In genomic region chr15:28876131-28876844, GRCh38 we compare ENCODE assay signal across 27 cellular contexts. TPM values are rescaled to one million over a fixed set of nuclear protein-coding genes. Genes with fewer than 3 reads are reported as not detected.
A peak's percentile ranks its signal among the peaks of the same experiment; 100 is the strongest.
DNase-seq lines count a peak whose midpoint lies in the region; TF ChIP-seq lines count a peak whose summit lies in the region.
"Had no signal": no experiment of that assay in that cellular context is flagged by ENCODE, and none has a peak within 500 bp of the region (broad histone marks: within the 10 kb centered on the region; RNA-seq: fewer than 3 reads in every experiment).

No MANE protein-coding gene starts in this region.

- no peak overlapping the region for H3K4me3 ChIP-seq in ovary
- H3K4me3 ChIP-seq: body of pancreas, heart left ventricle, psoas muscle, tibial artery had no signal

- TF ChIP-seq EP300 in ovary (IDR thresholded peaks at IDR 0.05), result no peak

- no peak overlapping the region for H2BK20ac ChIP-seq in H9 (ENCODE audit: low read depth, low read length, poor library complexity, severe bottlenecking)

- no peaks in the 10 kb centered on the region for H3K79me1 ChIP-seq in H9 (ENCODE audit: insufficient read depth, low read depth, low read length, poor library complexity, severe bottlenecking)

- peaks cover 83% of the 10 kb centered on the region for H3K27me3 Mint-ChIP-seq in H9 (ENCODE audit: low read depth)
- H3K27me3 Mint-ChIP-seq: activated naive CD8-positive, alpha-beta T cell treated with anti-CD3 and anti-CD28 coated beads, Interleukin-2, amount 50 U/mL, for 24 hours; memory B cell; stimulated activated naive B cell treated with anti-CD40 and anti-IgM and Interleukin-4, amounts not matched to agents 10 μg/mL and 1 μg/mL and 100 μg/mL, for 72 hours had no signal

- no peak overlapping the region for H3K56ac ChIP-seq in H9 (ENCODE audit: insufficient read length, low read depth, low read length)

- no peak overlapping the region for H3K18ac ChIP-seq in H9 (ENCODE audit: insufficient read length, low read depth, low read length)

- peaks cover 0 to 6% of the 10 kb centered on the region in 2 experiments; a peak in 4 of 5 replicates for H3K9me3 Mint-ChIP-seq in H9
- H3K9me3 Mint-ChIP-seq: activated naive CD8-positive, alpha-beta T cell treated with anti-CD3 and anti-CD28 coated beads, Interleukin-2, amount 50 U/mL, for 24 hours; activated T-helper 1 cell treated with anti-CD3 and anti-CD28 coated beads, Interleukin-12 subunit alpha, Interleukin-12 subunit beta, Interleukin-2, Interleukin-4 antibody, amounts not matched to agents 30 ng/mL and 10 ng/mL and 1 ng/mL, durations not matched to agents 14 hours and 24 hours and 36 hours; memory B cell; natural killer cell treated with Interleukin-12 subunit alpha and Interleukin-12 subunit beta and Interleukin-15 and Interleukin-18, amount 100 ng/mL, for 72 hours; stimulated activated naive B cell treated with anti-CD40 and anti-IgM and Interleukin-4, amounts not matched to agents 10 μg/mL and 1 μg/mL and 100 μg/mL, for 72 hours had no signal

- in situ Hi-C loops in KBM-7 (cut with MboI; ENCODE audit: low pct_unique_long_range_greater_than_20kb, low sequenced_read_pairs), result no loop called here

- TF ChIP-seq POLR2A in ovary (IDR thresholded peaks at IDR 0.05), result no peak

- no peak overlapping the region for H2BK12ac ChIP-seq in H9 (ENCODE audit: insufficient read length, low read depth, low read length)

- peak overlapping the region in 1 of 2 experiments; percentile 18; a peak in 1 of 5 replicates for H3K4me3 Mint-ChIP-seq in H9
- H3K4me3 Mint-ChIP-seq: activated naive CD8-positive, alpha-beta T cell treated with anti-CD3 and anti-CD28 coated beads, Interleukin-2, amount 50 U/mL, for 24 hours; activated T-helper 1 cell treated with anti-CD3 and anti-CD28 coated beads, Interleukin-12 subunit alpha, Interleukin-12 subunit beta, Interleukin-2, Interleukin-4 antibody, amounts not matched to agents 30 ng/mL and 10 ng/mL and 1 ng/mL, durations not matched to agents 14 hours and 24 hours and 36 hours; memory B cell; natural killer cell treated with Interleukin-12 subunit alpha and Interleukin-12 subunit beta and Interleukin-15 and Interleukin-18, amount 100 ng/mL, for 72 hours; stimulated activated naive B cell treated with anti-CD40 and anti-IgM and Interleukin-4, amounts not matched to agents 10 μg/mL and 1 μg/mL and 100 μg/mL, for 72 hours had no signal

- H3K27ac Mint-ChIP-seq in H9, result no peak overlapping the region
- H3K27ac Mint-ChIP-seq: activated naive CD8-positive, alpha-beta T cell treated with anti-CD3 and anti-CD28 coated beads, Interleukin-2, amount 50 U/mL, for 24 hours; activated T-helper 1 cell treated with anti-CD3 and anti-CD28 coated beads, Interleukin-12 subunit alpha, Interleukin-12 subunit beta, Interleukin-2, Interleukin-4 antibody, amounts not matched to agents 30 ng/mL and 10 ng/mL and 1 ng/mL, durations not matched to agents 14 hours and 24 hours and 36 hours; memory B cell; natural killer cell treated with Interleukin-12 subunit alpha and Interleukin-12 subunit beta and Interleukin-15 and Interleukin-18, amount 100 ng/mL, for 72 hours; stimulated activated naive B cell treated with anti-CD40 and anti-IgM and Interleukin-4, amounts not matched to agents 10 μg/mL and 1 μg/mL and 100 μg/mL, for 72 hours had no signal

- H4K5ac ChIP-seq in H9 (ENCODE audit: insufficient read length, low read depth, low read length), result no peak overlapping the region

- no peak overlapping the region for H4K8ac ChIP-seq in H9 (replicated peaks; ENCODE audit: insufficient read length, low read depth, low read length)

- no peak overlapping the region for H2AFZ ChIP-seq in H9 (ENCODE audit: low read length)

- H3K4me2 ChIP-seq in H9 (ENCODE audit: insufficient read depth, insufficient read length, low read length), result no peak overlapping the region

- H3K9ac ChIP-seq in H9 (ENCODE audit: extremely low read depth, insufficient read length, low read length), result no peak overlapping the region

- no peaks in the 10 kb centered on the region for H3K79me2 ChIP-seq in H9 (ENCODE audit: insufficient read depth, low read length)

- no peaks in the 10 kb centered on the region for H3K23me2 ChIP-seq in H9 (ENCODE audit: insufficient read length, low read depth, low read length, poor library complexity, severe bottlenecking)

- no peaks in the 10 kb centered on the region for H4K20me1 ChIP-seq in H9 (ENCODE audit: control insufficient read depth, insufficient read depth, insufficient read length)

- H3K27ac ChIP-seq in H9 (ENCODE audit: insufficient read length, low read depth, low read length) (no peak overlapping the region), ovary (no peak overlapping the region)
- H3K27ac ChIP-seq: body of pancreas, heart left ventricle, psoas muscle, tibial artery had no signal

- H3K4me1 ChIP-seq in H9 (ENCODE audit: insufficient read depth, low read length) (no peaks in the 10 kb centered on the region; the same call in 1 of the 2 replicates), ovary (ENCODE audit: insufficient read depth) (no peaks in the 10 kb centered on the region)
- H3K4me1 ChIP-seq: heart left ventricle, psoas muscle, tibial artery had no signal

- no peak overlapping the region; the same call in 1 of the 2 replicates for H3K14ac ChIP-seq in H9 (ENCODE audit: insufficient read depth, low read length)

- H3K4me1 Mint-ChIP-seq in H9, result peaks cover 18 to 19% of the 10 kb centered on the region in 2 experiments
- H3K4me1 Mint-ChIP-seq: memory B cell; stimulated activated naive B cell treated with anti-CD40 and anti-IgM and Interleukin-4, amounts not matched to agents 10 μg/mL and 1 μg/mL and 100 μg/mL, for 72 hours had no signal

- TF ChIP-seq CTCF in H9 (conservative IDR thresholded peaks at IDR 0.05) (no peak), ovary (IDR thresholded peaks at IDR 0.05) (no peak)

- H2BK120ac ChIP-seq in H9 (ENCODE audit: low read depth, low read length, poor library complexity, severe bottlenecking), result no peak overlapping the region

- no CpG with 5 or more reads among the region's 14 CpGs for WGBS in H9 (ENCODE audit: extremely low coverage, insufficient read length, low lambda C conversion rate)
- WGBS in ovary, 3 donors, result 74 to 77% (median 77%) methylated on average over 14 of the region's 14 CpGs

- H2BK15ac ChIP-seq in H9 (ENCODE audit: low read depth, low read length), result no peak overlapping the region

- no peak overlapping the region for H3T11ph ChIP-seq in H9 (ENCODE audit: low read length)

- H3K27me3 ChIP-seq in H9 (ENCODE audit: insufficient read depth, low read length) (no peaks in the 10 kb centered on the region), ovary (no peaks in the 10 kb centered on the region)
- H3K27me3 ChIP-seq: body of pancreas, tibial artery had no signal

- no peak overlapping the region for H3K4ac ChIP-seq in H9 (ENCODE audit: low read depth, low read length)

- DNase-seq in H9 (peak; percentile 68), ecto neural progenitor cell (ENCODE audit: low spot score) (peak; percentile 86), iPS-NIHi7 (ENCODE audit: extremely low spot score) (peak; percentile 60), retina (peak; percentile 51), SIG-M5 (lab: John Stamatoyannopoulos, UW) (no peak), ovary (no peak), KBM-7 (no peak)
- DNase-seq: activated naive CD8-positive, alpha-beta T cell treated with anti-CD3 and anti-CD28 coated beads, Interleukin-2, amount 50 U/mL, for 24 hours; AML-193; body of pancreas; COR-L47; DMS79 treated with DMSO at 0.1 percent for 48 hours; NCI-H1105 treated with DMSO at 0.1 percent for 48 hours; NCI-H2081 treated with DMSO at 0.1 percent for 48 hours; NCI-H510A treated with DMSO at 0.1 percent for 48 hours; psoas muscle; stimulated activated CD4-positive, alpha-beta T cell treated with anti-CD3 and anti-CD28 coated beads, Interleukin-2, amount 100 ng/mL, for 24 hours; stimulated activated naive B cell treated with anti-CD40 and anti-IgM and Interleukin-4, amounts not matched to agents 10 μg/mL and 1 μg/mL and 100 μg/mL, for 72 hours; T1000; tibial artery had no signal

- H2BK5ac ChIP-seq in H9 (ENCODE audit: insufficient read length, low read length), result no peak overlapping the region

- H3K36me3 ChIP-seq in ovary, result no peaks in the 10 kb centered on the region
- H3K36me3 ChIP-seq: heart left ventricle, tibial artery had no signal

- no peak overlapping the region for H4K91ac ChIP-seq in H9 (ENCODE audit: insufficient read length, low read depth, low read length)

- no peaks in the 10 kb centered on the region for H3K9me3 ChIP-seq in H9 (ENCODE audit: control insufficient read depth, low read depth, low read length)
- no peaks in the 10 kb centered on the region for H3K9me3 ChIP-seq in ovary
- H3K9me3 ChIP-seq: body of pancreas, psoas muscle had no signal

- no peak overlapping the region for H3K23ac ChIP-seq in H9 (ENCODE audit: insufficient read length, low read depth, low read length)

- intact Hi-C loops in ovary (cut with DNase I), result no loop called here

- H3K36me3 Mint-ChIP-seq in H9 (ENCODE audit: insufficient read depth in 1 of 3, low read depth in 3 of 3), result peaks cover 0 to 1% (median 0%) of the 10 kb centered on the region in 3 experiments; a peak in 2 of 7 replicates
- H3K36me3 Mint-ChIP-seq: memory B cell; natural killer cell treated with Interleukin-12 subunit alpha and Interleukin-12 subunit beta and Interleukin-15 and Interleukin-18, amount 100 ng/mL, for 72 hours; stimulated activated naive B cell treated with anti-CD40 and anti-IgM and Interleukin-4, amounts not matched to agents 10 μg/mL and 1 μg/mL and 100 μg/mL, for 72 hours had no signal

- no peak overlapping the region for H2AK5ac ChIP-seq in H9 (ENCODE audit: insufficient read length, low read length)

RNA-seq across cellular contexts. Expression of gene APBA2, which starts 9.5 kb away (rescaled TPM):
- total RNA-seq in H9 (2021) (12.2 and 14.3 TPM in 2 replicates), ovary (1 to 10 TPM in 5 of 7 donors, under 1 TPM in 2; 0.53 to 3.1 (median 1.1) TPM)
- polyA plus RNA-seq in ovary, result 1 to 10 TPM; 1.4 to 1.9 TPM

RNA-seq across cellular contexts. Expression of gene GOLGA6L7, which starts 27.8 kb away (rescaled TPM):
- total RNA-seq in H9 (2021), result not detected in 2 replicates
- not detected for total RNA-seq in ovary
- not detected for polyA plus RNA-seq in ovary
- total RNA-seq: activated T-helper 1 cell treated with anti-CD3 and anti-CD28 coated beads, Interleukin-12 subunit alpha, Interleukin-12 subunit beta, Interleukin-2, Interleukin-4 antibody, amounts not matched to agents 30 ng/mL and 10 ng/mL and 1 ng/mL, durations not matched to agents 14 hours and 24 hours and 36 hours; body of pancreas; heart left ventricle; kidney epithelial cell; natural killer cell treated with Interleukin-12 subunit alpha and Interleukin-12 subunit beta and Interleukin-15 and Interleukin-18, amount 100 ng/mL, for 72 hours; psoas muscle; RPMI7951; skeletal muscle tissue had no signal
- polyA plus RNA-seq: heart left ventricle, psoas muscle had no signal

Comparison
In these comparisons a context has a peak if more than half of its experiments do, and no peak if none do; other contexts are left out.
1. DNase-seq: peak in H9 (single experiment), ecto neural progenitor cell (single experiment), iPS-NIHi7 (single experiment) and retina (single experiment); none in SIG-M5 (single experiment), ovary (0 of 5) and KBM-7 (single experiment).